Comparison of ENCODE assay signal across 6 cellular contexts in the genomic region with DNA sequence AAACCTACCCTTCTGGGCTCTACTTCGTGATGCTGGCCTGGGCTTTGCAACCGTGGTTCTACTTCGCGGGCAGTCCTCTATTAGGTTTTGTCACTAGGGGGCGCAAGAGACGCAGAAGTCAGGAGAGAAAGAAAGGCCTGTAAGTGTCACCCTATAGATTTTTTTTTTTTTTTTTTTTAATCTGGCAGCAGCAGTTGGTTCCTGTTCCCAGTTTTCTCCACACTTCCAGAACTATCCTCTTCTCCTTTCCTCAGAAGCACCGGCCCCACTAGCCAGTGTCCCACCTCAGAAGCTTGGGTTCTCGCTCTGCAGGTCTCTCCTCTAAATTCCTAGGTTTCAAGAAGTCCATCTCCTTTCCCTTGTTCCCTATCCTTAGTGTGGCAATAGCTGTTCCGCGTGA. TPM values are rescaled to one million over a fixed set of nuclear protein-coding genes. Genes with fewer than 3 reads are reported as not detected.
A peak's percentile ranks its signal among the peaks of the same experiment; 100 is the strongest.
DNase-seq lines count a peak whose midpoint lies in the region; ATAC-seq and TF ChIP-seq lines count a peak whose summit lies in the region.

No MANE protein-coding gene starts in this region.

- no peaks in the 10 kb centered on the region for H3K4me1 ChIP-seq in transverse colon

- WGBS in transverse colon (ENCODE audit: low coverage in 1 of 2), 2 donors = 28 to 33% methylated on average over 9 to 10 of the region's 10 CpGs

- peak; percentile 45 for DNase-seq in EH (ENCODE audit: low read depth)
- peak; percentile 85 for DNase-seq in NAMALWA (ENCODE audit: low spot score)
- peak; percentile 59 to 68 for DNase-seq in activated CD4-positive, alpha-beta T cell treated with anti-CD3 and anti-CD28 coated beads, Interleukin-2, amount 50 U/mL, for 48 hours
- peak; percentile 60 for DNase-seq in iPS DF 4.7 (ENCODE audit: extremely low read depth, low spot score)
- DNase-seq in transverse colon = peak; percentile 35

- TF ChIP-seq CTCF in transverse colon (IDR thresholded peaks at IDR 0.05) = peak; percentile 36 to 63 (median 53)

- H3K4me3 ChIP-seq in transverse colon = no peak overlapping the region

- in situ Hi-C loops in transverse colon (cut with MboI; ENCODE audit: low pct_ligation_motif_present in 1 of 4, low pct_unique_long_range_greater_than_20kb in 1 of 4, low sequenced_read_pairs in 3 of 4) = no loop called here

- TF ChIP-seq EP300 in transverse colon (IDR thresholded peaks at IDR 0.05; ENCODE audit: low read depth) = no peak

- no peaks in the 10 kb centered on the region for H3K36me3 ChIP-seq in transverse colon

- intact Hi-C loops in transverse colon (cut with DNase I; ENCODE audit: low total_unique reads) = loop anchor here (10.0 kb wide), 1 partner anchor 571 kb away; no protein-coding TSS in a partner anchor

- ATAC-seq in GM19328 (IDR thresholded peaks at IDR 0.05; ENCODE audit: unreplicated experiment) = no peak

- no peak for TF ChIP-seq POLR2A in transverse colon (IDR thresholded peaks at IDR 0.05)

- no peak overlapping the region for H3K27ac ChIP-seq in transverse colon

- no peaks in the 10 kb centered on the region for H3K9me3 ChIP-seq in transverse colon

- H3K27me3 ChIP-seq in transverse colon = no peaks in the 10 kb centered on the region

RNA-seq across cellular contexts. Expression of gene LCE2D, which starts 9.1 kb away (rescaled TPM):
- total RNA-seq in transverse colon = not detected

RNA-seq across cellular contexts. Expression of gene LCE2C, which starts 21.0 kb away (rescaled TPM):
- not detected for total RNA-seq in transverse colon

RNA-seq across cellular contexts. Expression of gene LCE3A, which starts 31.2 kb away (rescaled TPM):
- not detected for total RNA-seq in transverse colon

RNA-seq across cellular contexts. Expression of gene LCE2B, which starts 31.8 kb away (rescaled TPM):
- not detected for total RNA-seq in transverse colon

RNA-seq across cellular contexts. Expression of gene LCE3B, which starts 40.5 kb away (rescaled TPM):
- total RNA-seq in transverse colon = not detected

Comparison
In these comparisons a context has a peak if more than half of its experiments do, and no peak if none do; other contexts are left out.
1. DNase-seq: peak in every context shown above with its lines; median percentile 85 in NAMALWA; 64 in activated CD4-positive, alpha-beta T cell treated with anti-CD3 and anti-CD28 coated beads, Interleukin-2, amount 50 U/mL, for 48 hours; 60 in iPS DF 4.7; 45 in EH; 35 in transverse colon.